8 cellular contexts compared by ENCODE assay signal in the genomic region with DNA sequence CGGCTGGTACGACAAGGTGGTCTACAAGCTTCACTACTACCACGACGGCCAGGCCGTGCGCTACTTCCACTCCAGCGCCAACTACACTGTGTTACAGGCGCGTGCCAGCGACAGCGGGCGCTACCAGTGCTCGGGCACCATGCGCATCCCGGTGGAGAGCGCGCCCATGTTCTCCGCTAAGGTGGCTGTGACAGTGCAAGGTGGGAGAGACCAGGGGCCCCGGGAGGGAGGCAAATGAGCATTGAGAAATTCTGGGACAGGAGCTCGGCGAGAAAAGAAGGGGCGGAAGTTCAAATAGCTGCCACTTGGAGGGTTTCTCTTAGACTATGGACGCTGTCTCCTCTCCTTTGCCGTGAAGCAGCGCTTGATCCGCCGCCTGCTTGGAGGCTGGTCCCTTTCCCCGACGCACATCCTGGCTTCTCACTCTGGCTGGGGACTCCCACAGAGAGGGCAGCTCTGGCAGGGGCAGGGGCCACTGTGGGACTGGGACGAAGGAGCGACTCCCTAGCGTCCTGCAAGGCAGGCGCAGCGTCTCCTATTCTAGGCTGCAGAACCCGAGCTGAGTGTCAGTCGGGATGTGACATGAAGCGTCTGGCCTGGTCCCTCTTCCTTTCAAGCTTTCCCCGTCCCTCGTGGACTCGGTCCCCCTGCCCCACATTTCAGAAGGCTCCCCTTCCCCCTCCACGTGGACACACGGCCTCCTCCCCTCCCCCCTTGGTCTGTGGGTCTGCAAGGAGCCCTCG. TPM values are rescaled to one million over a fixed set of nuclear protein-coding genes. Genes with fewer than 3 reads are reported as not detected.
DNase-seq lines count a peak whose midpoint lies in the region; ATAC-seq and TF ChIP-seq lines count a peak whose summit lies in the region.

No MANE protein-coding gene starts in this region.

- no peaks in the 10 kb centered on the region for H3K9me3 Mint-ChIP-seq in activated T-cell treated with anti-CD3 and anti-CD28 coated beads, Interleukin-2, amount 50 U/mL, for 4 hours
- peaks cover 0 to 2% (median 0%) of the 10 kb centered on the region in 11 donors for H3K9me3 Mint-ChIP-seq in naive thymus-derived CD4-positive, alpha-beta T cell
- peaks cover 4% of the 10 kb centered on the region for H3K9me3 Mint-ChIP-seq in type B pancreatic cell

- H3K4me1 ChIP-seq in fibroblast of lung (ENCODE audit: control insufficient read depth, extremely low read depth, insufficient read depth, low read length): peaks cover 11% of the 10 kb centered on the region
- H3K4me1 ChIP-seq in naive thymus-derived CD4-positive, alpha-beta T cell (ENCODE audit: control insufficient read depth in 2 of 2, insufficient read depth in 2 of 2, low read length in 2 of 2): peaks cover 11 to 16% of the 10 kb centered on the region in 2 donors

- H3K79me2 ChIP-seq in fibroblast of lung (ENCODE audit: control insufficient read depth, insufficient read depth, low read length): no peaks in the 10 kb centered on the region

- intact Hi-C loops in naive thymus-derived CD4-positive, alpha-beta T cell (cut with micrococcal nuclease): loop anchor here (1.0 to 10.0 kb wide), 10 partner anchors 15 to 1801 kb away; partner anchors contain the start of genes DUSP12 (in 2 of the 2), ATF6 (in 1 of the 2), TAGLN2 (in 1 of the 2) and TOMM40L (in 1 of the 2)

- peak overlapping the region; percentile 90 for H3K4me3 Mint-ChIP-seq in activated T-cell treated with anti-CD3 and anti-CD28 coated beads, Interleukin-2, amount 50 U/mL, for 4 hours
- H3K4me3 Mint-ChIP-seq in naive thymus-derived CD4-positive, alpha-beta T cell: peak overlapping the region; percentile 89 to 100 (median 99)
- H3K4me3 Mint-ChIP-seq in type B pancreatic cell: peak overlapping the region; percentile 97

- peak; percentile 15 for ATAC-seq in HG02870 (IDR thresholded peaks at IDR 0.05; ENCODE audit: unreplicated experiment)
- peak; percentile 16 to 44 for ATAC-seq in activated T-cell treated with anti-CD3 and anti-CD28 coated beads, Interleukin-2, amount 50 U/mL, for 4 hours
- ATAC-seq in naive thymus-derived CD4-positive, alpha-beta T cell: peak; percentile 36

- peaks cover 6% of the 10 kb centered on the region for H3K27me3 Mint-ChIP-seq in activated T-cell treated with anti-CD3 and anti-CD28 coated beads, Interleukin-2, amount 50 U/mL, for 4 hours (ENCODE audit: low read depth)
- H3K27me3 Mint-ChIP-seq in naive thymus-derived CD4-positive, alpha-beta T cell: peaks cover 0 to 76% (median 0%) of the 10 kb centered on the region in 5 donors
- H3K27me3 Mint-ChIP-seq in type B pancreatic cell: peaks cover 59% of the 10 kb centered on the region

- peak overlapping the region; percentile 92 for H3K4me2 ChIP-seq in fibroblast of lung (ENCODE audit: extremely low read depth, insufficient read depth, low read length)

- peak overlapping the region; percentile 91 for H2AFZ ChIP-seq in fibroblast of lung (ENCODE audit: low read length)

- CTCF ChIA-PET in naive thymus-derived CD4-positive, alpha-beta T cell (lab: Charles Lee): interaction anchor here (0.7 to 2.7 kb wide), 7 partner anchors 12 to 336 kb away, joined by 3 to 36 read pairs (median 4); partner anchors contain the start of genes DUSP12 and OLFML2B

- peak overlapping the region; percentile 84 for H3K27ac ChIP-seq in fibroblast of lung (ENCODE audit: insufficient read depth, low read length)
- peak overlapping the region; percentile 50 for H3K27ac ChIP-seq in naive thymus-derived CD4-positive, alpha-beta T cell (ENCODE audit: low read depth, low read length)

- peak; percentile 46 to 49 for TF ChIP-seq CTCF in fibroblast of lung (conservative IDR thresholded peaks at IDR 0.05 in 1 of 2, IDR thresholded peaks at IDR 0.05 in 1 of 2; ENCODE audit: low read depth in 1 of 2, low read length in 2 of 2)
- TF ChIP-seq CTCF in type B pancreatic cell (conservative IDR thresholded peaks at IDR 0.05): peak; percentile 73

- peaks cover 52% of the 10 kb centered on the region for H3K4me1 Mint-ChIP-seq in activated T-cell treated with anti-CD3 and anti-CD28 coated beads, Interleukin-2, amount 50 U/mL, for 4 hours (ENCODE audit: low read depth)
- peaks cover 22 to 49% (median 35%) of the 10 kb centered on the region in 7 donors for H3K4me1 Mint-ChIP-seq in naive thymus-derived CD4-positive, alpha-beta T cell
- H3K4me1 Mint-ChIP-seq in type B pancreatic cell (ENCODE audit: unreplicated experiment): peaks cover 13% of the 10 kb centered on the region

- POLR2A ChIA-PET in naive thymus-derived CD4-positive, alpha-beta T cell (lab: Charles Lee): interaction anchor here (0.8 to 5.3 kb wide), 15 partner anchors 10 to 1596 kb away, joined by 3 to 60 read pairs (median 5); partner anchors contain the start of genes DUSP12, NUF2 and PPOX

- no peaks in the 10 kb centered on the region for H3K27me3 ChIP-seq in fibroblast of lung (ENCODE audit: control insufficient read depth, insufficient read depth, low read length)
- no peaks in the 10 kb centered on the region for H3K27me3 ChIP-seq in naive thymus-derived CD4-positive, alpha-beta T cell (ENCODE audit: control insufficient read depth in 2 of 2, insufficient read depth in 2 of 2, low read length in 2 of 2)

- DNase-seq in NCI-H2196 (lab: John Stamatoyannopoulos, UW; ENCODE audit: unreplicated experiment) (peak; percentile 32), NCI-H2196 treated with DMSO at 0.1 percent for 48 hours (lab: John Stamatoyannopoulos, UW; ENCODE audit: unreplicated experiment) (no peak), NOMO-1 treated with DMSO at 0.1 percent for 48 hours (lab: John Stamatoyannopoulos, UW; ENCODE audit: unreplicated experiment) (peak; percentile 60), fibroblast of lung (ENCODE audit: low read depth in 2 of 2) (peak; percentile 43 to 56), type B pancreatic cell (ENCODE audit: extremely low spot score, unreplicated experiment) (no peak)
- DNase-seq in activated T-cell treated with anti-CD3 and anti-CD28 coated beads, Interleukin-2, amount 50 U/mL, for 4 hours: peak; percentile 15
- peak; percentile 19 to 54 (median 46) for DNase-seq in naive thymus-derived CD4-positive, alpha-beta T cell

- H4K20me1 ChIP-seq in fibroblast of lung (ENCODE audit: control insufficient read depth, extremely low read depth, insufficient read depth, low read length): no peaks in the 10 kb centered on the region

- H3K9me3 ChIP-seq in fibroblast of lung (ENCODE audit: control insufficient read depth, insufficient read depth, low read depth, low read length): no peaks in the 10 kb centered on the region
- H3K9me3 ChIP-seq in naive thymus-derived CD4-positive, alpha-beta T cell (ENCODE audit: control insufficient read depth in 2 of 3, low read length in 3 of 3): no peaks in the 10 kb centered on the region

- H3K36me3 ChIP-seq in fibroblast of lung (ENCODE audit: control insufficient read depth, insufficient read depth, low read length): no peaks in the 10 kb centered on the region
- H3K36me3 ChIP-seq in naive thymus-derived CD4-positive, alpha-beta T cell (ENCODE audit: control insufficient read depth in 2 of 3, insufficient read depth in 3 of 3, low read length in 3 of 3): no peaks in the 10 kb centered on the region

- peak overlapping the region; percentile 71 to 90 (median 82) for H3K4me3 ChIP-seq in fibroblast of lung (replicated peaks in 1 of 4; ENCODE audit: control extremely low read depth in 1 of 4, insufficient read depth in 1 of 4, low read depth in 3 of 4, low read length in 4 of 4)
- peak overlapping the region; percentile 93 for H3K4me3 ChIP-seq in naive thymus-derived CD4-positive, alpha-beta T cell (ENCODE audit: low read length)

- H3K9ac ChIP-seq in fibroblast of lung (ENCODE audit: insufficient read depth, low read length): peak overlapping the region; percentile 86

- H3K27ac Mint-ChIP-seq in naive thymus-derived CD4-positive, alpha-beta T cell: peak overlapping the region; percentile 38 to 94 (median 72)
- H3K27ac Mint-ChIP-seq in type B pancreatic cell: peak overlapping the region; percentile 85

- H3K36me3 Mint-ChIP-seq in activated T-cell treated with anti-CD3 and anti-CD28 coated beads, Interleukin-2, amount 50 U/mL, for 4 hours (ENCODE audit: insufficient read depth): no peaks in the 10 kb centered on the region
- H3K36me3 Mint-ChIP-seq in naive thymus-derived CD4-positive, alpha-beta T cell: peaks cover 0 to 3% (median 0%) of the 10 kb centered on the region in 5 donors
- H3K36me3 Mint-ChIP-seq in type B pancreatic cell: no peaks in the 10 kb centered on the region

RNA-seq across cellular contexts. Expression of gene FCRLB, which starts 4.7 kb away (rescaled TPM):
- total RNA-seq in activated T-cell treated with anti-CD3 and anti-CD28 coated beads, Interleukin-2, amount 50 U/mL, for 4 hours: under 1 TPM in 2 of 3 donors, not detected in 1; 0.14 to 0.18 TPM
- total RNA-seq in fibroblast of lung (0.77 and 1.2 TPM in 2 replicates), type B pancreatic cell (ENCODE audit: low replicate concordance) (0.45 and 0.82 TPM in 2 replicates)
- polyA plus RNA-seq in fibroblast of lung: 0.45 and 1.1 TPM in 2 replicates
- 0.38 and 1.9 TPM in 2 replicates for polyA plus RNA-seq in fibroblast of lung (2012)
- polyA minus RNA-seq in fibroblast of lung (ENCODE audit: low replicate concordance): 0.15 and 1.1 TPM in 2 replicates
- total RNA-seq in naive thymus-derived CD4-positive, alpha-beta T cell: 1 to 10 TPM in 2 of 5 experiments, under 1 TPM in 3; 0.34 to 1.8 (median 0.76) TPM
- under 1 TPM; 0.79 to 0.90 TPM for polyA plus RNA-seq in naive thymus-derived CD4-positive, alpha-beta T cell

RNA-seq across cellular contexts. Expression of gene FCRLA, which starts 19.0 kb away (rescaled TPM):
- under 1 TPM; 0.24 to 0.38 (median 0.28) TPM for total RNA-seq in activated T-cell treated with anti-CD3 and anti-CD28 coated beads, Interleukin-2, amount 50 U/mL, for 4 hours
- under 0.01 and 0.17 TPM in 2 replicates for total RNA-seq in fibroblast of lung
- polyA plus RNA-seq in fibroblast of lung: 0.56 and 0.68 TPM in 2 replicates
- polyA plus RNA-seq in fibroblast of lung (2012): 0.41 and 0.50 TPM in 2 replicates
- polyA minus RNA-seq in fibroblast of lung (ENCODE audit: low replicate concordance): 0.37 TPM in 1 of 2 replicates, not detected in the other
- 1 to 10 TPM in 1 of 5 experiments, under 1 TPM in 3, not detected in 1; 0.32 to 1.8 (median 0.53) TPM for total RNA-seq in naive thymus-derived CD4-positive, alpha-beta T cell
- under 1 TPM; 0.56 to 0.59 TPM for polyA plus RNA-seq in naive thymus-derived CD4-positive, alpha-beta T cell
- 0.22 TPM in 1 of 2 replicates, not detected in the other for total RNA-seq in type B pancreatic cell (ENCODE audit: low replicate concordance)

RNA-seq across cellular contexts. Expression of gene DUSP12, which starts 23.5 kb away (rescaled TPM):
- total RNA-seq in activated T-cell treated with anti-CD3 and anti-CD28 coated beads, Interleukin-2, amount 50 U/mL, for 4 hours: 10 to 100 TPM; 41.7 to 45.1 (median 41.7) TPM
- 34.2 and 35.8 TPM in 2 replicates for total RNA-seq in fibroblast of lung
- 35.6 and 36.1 TPM in 2 replicates for polyA plus RNA-seq in fibroblast of lung
- polyA plus RNA-seq in fibroblast of lung (2012): 22.7 and 25.2 TPM in 2 replicates
- polyA minus RNA-seq in fibroblast of lung (ENCODE audit: low replicate concordance): 0.41 and 6.0 TPM in 2 replicates
- 10 to 100 TPM; 16.1 to 31.4 (median 24.1) TPM for total RNA-seq in naive thymus-derived CD4-positive, alpha-beta T cell
- polyA plus RNA-seq in naive thymus-derived CD4-positive, alpha-beta T cell: 10 to 100 TPM; 74.3 to 75.2 TPM
- 23.7 and 34.0 TPM in 2 replicates for total RNA-seq in type B pancreatic cell (ENCODE audit: low replicate concordance)

RNA-seq across cellular contexts. Expression of gene ATF6, which starts 40.1 kb away (rescaled TPM):
- total RNA-seq in activated T-cell treated with anti-CD3 and anti-CD28 coated beads, Interleukin-2, amount 50 U/mL, for 4 hours: 10 to 100 TPM; 20.0 to 26.2 (median 24.8) TPM
- total RNA-seq in fibroblast of lung (19.5 and 25.3 TPM in 2 replicates), type B pancreatic cell (ENCODE audit: low replicate concordance) (21.7 and 22.9 TPM in 2 replicates)
- polyA plus RNA-seq in fibroblast of lung: 24.8 and 27.4 TPM in 2 replicates
- polyA plus RNA-seq in fibroblast of lung (2012): 14.1 and 16.6 TPM in 2 replicates
- polyA minus RNA-seq in fibroblast of lung (ENCODE audit: low replicate concordance): 6.5 and 7.0 TPM in 2 replicates
- 10 to 100 TPM; 22.4 to 27.5 (median 26.9) TPM for total RNA-seq in naive thymus-derived CD4-positive, alpha-beta T cell
- polyA plus RNA-seq in naive thymus-derived CD4-positive, alpha-beta T cell: 10 to 100 TPM; 17.9 to 20.3 TPM

Comparison
In these comparisons a context has a peak if more than half of its experiments do, and no peak if none do; other contexts are left out.
1. DNase-seq: peak in NCI-H2196 (single experiment), NOMO-1 treated with DMSO at 0.1 percent for 48 hours (single experiment), activated T-cell treated with anti-CD3 and anti-CD28 coated beads, Interleukin-2, amount 50 U/mL, for 4 hours (single experiment), fibroblast of lung (2 of 2) and naive thymus-derived CD4-positive, alpha-beta T cell (9 of 9); none in NCI-H2196 treated with DMSO at 0.1 percent for 48 hours (single experiment) and type B pancreatic cell (single experiment).
2. Peak in every context shown above with its lines, with median percentiles within 50 percentile points of each other: ATAC-seq and H3K4me3 Mint-ChIP-seq.